Comparison of ENCODE assay signal across 15 cellular contexts in genomic region chr15:25178835-25179672, GRCh38.
DNase-seq lines count a peak whose midpoint lies in the region; ATAC-seq and TF ChIP-seq lines count a peak whose summit lies in the region.
"Had no signal": no experiment of that assay in that cellular context is flagged by ENCODE, and none has a peak within 500 bp of the region (broad histone marks: within the 10 kb centered on the region; RNA-seq: fewer than 3 reads in every experiment).

No MANE protein-coding gene starts in this region.

- H3K36me3 ChIP-seq in heart left ventricle: no peaks in the 10 kb centered on the region
- no peaks in the 10 kb centered on the region for H3K36me3 ChIP-seq in ovary

- H3K27me3 Mint-ChIP-seq in WTC11 (ENCODE audit: low read depth): peaks cover 8% of the 10 kb centered on the region
- H3K27me3 Mint-ChIP-seq: dendritic cell treated with granulocyte-macrophage colony-stimulating factor and Interleukin-4, amounts not matched to agents 40 ng/mL and 50 ng/mL, for 4 days; IgD-negative memory B cell; stimulated activated naive CD8-positive, alpha-beta T cell treated with anti-CD3 and anti-CD28 coated beads, Interleukin-15, amount 100 ng/mL, for 72 hours had no signal

- peaks cover 51% of the 10 kb centered on the region for H3K36me3 Mint-ChIP-seq in WTC11
- H3K36me3 Mint-ChIP-seq: IgD-negative memory B cell had no signal

- H3K4me3 ChIP-seq in heart left ventricle (no peak overlapping the region), ovary (no peak overlapping the region)
- H3K4me3 ChIP-seq: hepatocyte had no signal

- POLR2A ChIA-PET in WTC11 (lab: Charles Lee): no interaction called here

- intact Hi-C loops in heart left ventricle (cut with DNase I): no loop called here
- intact Hi-C loops in ovary (cut with DNase I): no loop called here

- no peak for TF ChIP-seq EP300 in ovary (IDR thresholded peaks at IDR 0.05)

- 73 to 83% (median 78%) methylated on average over 9 to 17 of the region's 17 CpGs for WGBS in heart left ventricle, 4 donors
- WGBS in ovary, 3 donors: 76 to 79% (median 77%) methylated on average over 15 to 17 of the region's 17 CpGs

- no peaks in the 10 kb centered on the region for H3K4me1 Mint-ChIP-seq in WTC11
- H3K4me1 Mint-ChIP-seq: IgD-negative memory B cell; nephron; stimulated activated naive CD8-positive, alpha-beta T cell treated with anti-CD3 and anti-CD28 coated beads, Interleukin-15, amount 100 ng/mL, for 72 hours had no signal

- H3K4me1 ChIP-seq in heart left ventricle (no peaks in the 10 kb centered on the region), ovary (ENCODE audit: insufficient read depth) (no peaks in the 10 kb centered on the region)

- peaks cover 60% of the 10 kb centered on the region for H3K9me3 Mint-ChIP-seq in WTC11

- no peak overlapping the region for H3K27ac ChIP-seq in heart left ventricle
- no peak overlapping the region for H3K27ac ChIP-seq in ovary
- H3K27ac ChIP-seq: hepatocyte had no signal

- no peak overlapping the region for H3K27ac Mint-ChIP-seq in WTC11
- H3K27ac Mint-ChIP-seq: dendritic cell treated with granulocyte-macrophage colony-stimulating factor and Interleukin-4, amounts not matched to agents 40 ng/mL and 50 ng/mL, for 4 days; IgD-negative memory B cell; nephron; stimulated activated naive CD8-positive, alpha-beta T cell treated with anti-CD3 and anti-CD28 coated beads, Interleukin-15, amount 100 ng/mL, for 72 hours had no signal

- ATAC-seq in WTC11: no peak
- no peak for ATAC-seq in heart left ventricle
- no peak for ATAC-seq in HG03342 (IDR thresholded peaks at IDR 0.05; ENCODE audit: unreplicated experiment)
- ATAC-seq: stimulated activated naive CD8-positive, alpha-beta T cell treated with anti-CD3 and anti-CD28 coated beads, Interleukin-15, amount 100 ng/mL, for 72 hours had no signal

- H3K27me3 ChIP-seq in heart left ventricle (no peaks in the 10 kb centered on the region), ovary (no peaks in the 10 kb centered on the region)
- H3K27me3 ChIP-seq: hepatocyte had no signal

- no peak for TF ChIP-seq POLR2A in heart left ventricle (IDR thresholded peaks at IDR 0.05)
- TF ChIP-seq POLR2A in ovary (IDR thresholded peaks at IDR 0.05): no peak

- H3K9me3 ChIP-seq in heart left ventricle (peaks cover 0 to 69% (median 19%) of the 10 kb centered on the region in 12 donors), ovary (peaks cover 0 to 4% of the 10 kb centered on the region in 2 donors)

- DNase-seq in D341Med (ENCODE audit: low spot score) (peak; percentile 18), WTC11 (ENCODE audit: low spot score) (peak; percentile 3), heart left ventricle (peak in 4 of 5 donors; percentile 3 to 40 (median 13)), ovary (peak in 3 of 5 donors; percentile 1 to 20 (median 5)), KG1 (lab: John Stamatoyannopoulos, UW) (no peak)
- DNase-seq in stimulated activated naive CD4-positive, alpha-beta T cell treated with Interleukin-2 at 50 U/mL for 16 hours (lab: John Stamatoyannopoulos, UW): no peak
- DNase-seq in activated CD4-positive, alpha-beta T cell treated with anti-CD3 and anti-CD28 coated beads, Interleukin-2, amount 50 U/mL, for 4 hours: no peak
- DNase-seq: NCI-H1092; NCI-H345; stimulated activated naive CD8-positive, alpha-beta T cell treated with anti-CD3 and anti-CD28 coated beads, Interleukin-15, amount 100 ng/mL, for 72 hours had no signal

- CTCF ChIA-PET in WTC11 (lab: Charles Lee): no interaction called here

- H3K4me3 Mint-ChIP-seq in WTC11: no peak overlapping the region
- H3K4me3 Mint-ChIP-seq: dendritic cell treated with granulocyte-macrophage colony-stimulating factor and Interleukin-4, amounts not matched to agents 40 ng/mL and 50 ng/mL, for 4 days; IgD-negative memory B cell; nephron; stimulated activated naive CD8-positive, alpha-beta T cell treated with anti-CD3 and anti-CD28 coated beads, Interleukin-15, amount 100 ng/mL, for 72 hours had no signal

- TF ChIP-seq CTCF in WTC11 (IDR thresholded peaks at IDR 0.05) (no peak), heart left ventricle (IDR thresholded peaks at IDR 0.05) (no peak), ovary (IDR thresholded peaks at IDR 0.05) (no peak)

TF ChIP-seq in WTC11, 78 proteins besides CTCF, POLR2A, EP300 and RAD21:
- TF ChIP-seq IRF1 (CRISPR knock-in tag; IDR thresholded peaks at IDR 0.05) (no peak), EMX1 (CRISPR knock-in tag; IDR thresholded peaks at IDR 0.05) (no peak), TEAD4 (CRISPR knock-in tag; IDR thresholded peaks at IDR 0.05) (no peak), ZNF317 (CRISPR knock-in tag; IDR thresholded peaks at IDR 0.05; ENCODE audit: borderline replicate concordance, low read depth) (no peak), CBFB (CRISPR knock-in tag; IDR thresholded peaks at IDR 0.05; ENCODE audit: low read depth) (no peak), TEAD1 (CRISPR knock-in tag; IDR thresholded peaks at IDR 0.05) (no peak), FOXJ3 (CRISPR knock-in tag; IDR thresholded peaks at IDR 0.05; ENCODE audit: borderline replicate concordance) (no peak), ZNF425 (CRISPR knock-in tag; conservative IDR thresholded peaks at IDR 0.05) (no peak), SMAD3 (CRISPR knock-in tag; IDR thresholded peaks at IDR 0.05; ENCODE audit: borderline replicate concordance) (no peak), NR2C2 (CRISPR knock-in tag; IDR thresholded peaks at IDR 0.05) (no peak)

Comparison
In these comparisons a context has a peak if more than half of its experiments do, and no peak if none do; other contexts are left out.
1. DNase-seq: peak in D341Med (single experiment), WTC11 (single experiment), heart left ventricle (4 of 5) and ovary (3 of 5); none in KG1 (single experiment), stimulated activated naive CD4-positive, alpha-beta T cell treated with Interleukin-2 at 50 U/mL for 16 hours (single experiment) and activated CD4-positive, alpha-beta T cell treated with anti-CD3 and anti-CD28 coated beads, Interleukin-2, amount 50 U/mL, for 4 hours (0 of 2).